Comparison of ENCODE assay signal across 24 cellular contexts in the genomic region with DNA sequence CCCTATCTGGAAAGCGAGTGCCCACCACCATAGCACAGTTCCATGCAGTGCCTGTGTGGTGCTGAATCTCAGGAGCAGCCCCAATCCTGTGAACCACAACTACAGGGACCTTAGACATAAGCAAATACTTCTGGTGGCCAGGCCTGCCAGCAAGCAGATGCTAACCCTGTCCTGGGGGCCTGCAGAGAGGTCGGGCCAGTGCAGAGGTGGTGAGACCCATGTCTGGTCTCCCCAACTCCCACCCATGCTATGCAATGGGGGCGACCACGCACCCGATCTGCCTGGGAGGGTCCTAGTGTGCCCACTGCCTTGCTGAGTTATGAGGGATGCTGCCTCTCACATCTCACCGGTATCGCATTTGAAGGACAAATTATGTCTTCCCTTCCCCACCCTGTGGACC.
"Had no signal": no experiment of that assay in that cellular context is flagged by ENCODE, and none has a peak within 500 bp of the region (broad histone marks: within the 10 kb centered on the region; RNA-seq: fewer than 3 reads in every experiment).

No MANE protein-coding gene starts in this region.

- ATAC-seq: activated naive CD4-positive, alpha-beta T cell treated with anti-CD3 and anti-CD28 coated beads, Interleukin-2, amount 50 U/mL, for 72 hours; activated naive CD8-positive, alpha-beta T cell treated with anti-CD3 and anti-CD28 coated beads, Interleukin-2, amount 50 U/mL, for 24 hours; body of pancreas; Panc1; WTC11 had no signal

- H3K27me3 ChIP-seq: ascending aorta, body of pancreas had no signal

- H3K27ac ChIP-seq: ascending aorta, body of pancreas had no signal

- DNase-seq: activated CD4-positive, alpha-beta memory T cell treated with anti-CD3 and anti-CD28 coated beads, Interleukin-2, amount 10 ng/mL, durations not matched to agents 7 days and 5 days; activated CD4-positive, alpha-beta T cell treated with anti-CD3 and anti-CD28 coated beads, Interleukin-2, amount 50 U/mL, for 1 hour; activated CD8-positive, alpha-beta memory T cell treated with anti-CD3 and anti-CD28 coated beads, Interleukin-2, amount 50 U/mL, for 48 hours; activated naive CD4-positive, alpha-beta T cell treated with Interleukin-2 at 50 U/mL for 16 hours; activated naive CD8-positive, alpha-beta T cell treated with anti-CD3 and anti-CD28 coated beads, Interleukin-2, amount 50 U/mL, for 24 hours; activated T-cell treated with anti-CD3 and anti-CD28 coated beads, Interleukin-2, amount 50 U/mL, for 1 hour; amniotic stem cell; body of pancreas; KG1; NCI-H1048; NCI-H146; NCI-H1930; NCI-H2107; NCI-H2171 treated with DMSO at 0.1 percent for 48 hours; NCI-H226; NCI-H526 treated with DMSO at 0.1 percent for 48 hours; NCI-H82; RPMI8226; SHP77 had no signal

- H3K9me3 ChIP-seq: ascending aorta, body of pancreas had no signal

- H3K36me3 ChIP-seq: ascending aorta had no signal

- FAIRE-seq: bronchial epithelial cell had no signal

- H3K4me3 ChIP-seq: ascending aorta, body of pancreas had no signal
